In the genomic region with DNA sequence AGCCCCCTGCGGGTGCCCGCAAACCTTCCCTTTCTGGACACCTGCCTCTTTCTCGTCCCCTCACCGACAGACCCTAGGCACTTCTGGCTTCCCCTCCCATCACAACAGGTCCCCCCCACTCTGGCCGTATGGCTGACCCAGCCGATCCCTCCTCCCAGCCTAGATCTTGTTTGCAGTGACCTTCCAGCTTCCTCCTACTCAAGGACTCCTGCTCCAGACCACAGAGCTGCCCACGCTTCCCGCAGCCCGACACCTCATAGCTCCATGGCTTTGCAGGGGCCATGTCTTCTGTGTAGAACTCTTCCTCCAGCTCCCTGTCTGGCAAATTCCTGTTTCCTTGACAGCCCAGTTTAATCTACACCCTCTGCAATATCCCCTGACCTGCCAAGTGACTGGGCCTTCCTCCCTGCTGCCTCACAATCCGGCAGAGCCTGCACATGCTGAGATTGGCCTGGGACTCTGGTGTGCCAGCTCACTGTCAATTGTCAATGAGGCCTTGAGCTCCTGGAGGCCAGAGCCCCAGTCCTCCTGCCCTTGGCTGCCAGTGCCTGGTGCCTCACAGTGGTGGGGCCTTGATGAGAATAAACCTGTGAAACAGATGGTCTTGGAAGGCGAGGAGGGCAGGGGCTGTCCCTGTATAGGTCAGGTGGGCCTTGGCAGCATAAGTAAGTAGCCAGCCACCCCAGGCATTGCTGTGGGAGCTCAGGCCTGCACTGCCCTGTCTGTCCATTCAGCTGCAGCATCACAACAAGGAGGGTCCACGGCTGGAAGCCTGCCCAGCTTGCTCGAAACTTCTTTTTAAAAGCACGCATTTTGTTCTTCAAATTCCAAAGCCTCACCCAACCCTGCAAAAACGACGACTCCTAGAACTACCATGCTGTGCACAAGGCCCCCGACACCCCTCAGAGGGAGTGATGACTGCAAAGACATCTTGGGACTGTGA, we compare ENCODE assay signal across 1 cellular context.
TF ChIP-seq lines count a peak whose summit lies in the region.

No MANE protein-coding gene starts in this region.

TF ChIP-seq in IMR-90, 13 proteins besides CTCF, POLR2A, EP300 and RAD21 (continued from another document):
- TF ChIP-seq FOS (IDR thresholded peaks at IDR 0.05; ENCODE audit: low read depth, low read length) = no peak
- no peak for TF ChIP-seq RFX5 (IDR thresholded peaks at IDR 0.05; ENCODE audit: low read depth, low read length)
- TF ChIP-seq CHD1 (IDR thresholded peaks at IDR 0.05; ENCODE audit: low read depth, low read length) = no peak
- no peak for TF ChIP-seq MAFK (IDR thresholded peaks at IDR 0.05; ENCODE audit: low read depth, low read length)
- TF ChIP-seq BHLHE40 (IDR thresholded peaks at IDR 0.05; ENCODE audit: low read depth, low read length) = no peak
- TF ChIP-seq, protein P1, sequence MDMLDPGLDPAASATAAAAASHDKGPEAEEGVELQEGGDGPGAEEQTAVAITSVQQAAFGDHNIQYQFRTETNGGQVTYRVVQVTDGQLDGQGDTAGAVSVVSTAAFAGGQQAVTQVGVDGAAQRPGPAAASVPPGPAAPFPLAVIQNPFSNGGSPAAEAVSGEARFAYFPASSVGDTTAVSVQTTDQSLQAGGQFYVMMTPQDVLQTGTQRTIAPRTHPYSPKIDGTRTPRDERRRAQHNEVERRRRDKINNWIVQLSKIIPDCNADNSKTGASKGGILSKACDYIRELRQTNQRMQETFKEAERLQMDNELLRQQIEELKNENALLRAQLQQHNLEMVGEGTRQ (IDR thresholded peaks at IDR 0.05; ENCODE audit: low read depth, low read length) = no peak
- no peak for TF ChIP-seq MXI1 (IDR thresholded peaks at IDR 0.05; ENCODE audit: borderline replicate concordance, low read depth, low read length)
- no peak for TF ChIP-seq SMC3 (IDR thresholded peaks at IDR 0.05; ENCODE audit: low read depth, low read length)
- TF ChIP-seq NFE2L2 (IDR thresholded peaks at IDR 0.05; ENCODE audit: low read depth, low read length) = no peak
- no peak for TF ChIP-seq MAZ (IDR thresholded peaks at IDR 0.05; ENCODE audit: borderline replicate concordance, low read depth, low read length)
- TF ChIP-seq RCOR1 (IDR thresholded peaks at IDR 0.05; ENCODE audit: insufficient replicate concordance, low read length) = no peak
- no peak for TF ChIP-seq CEBPB (IDR thresholded peaks at IDR 0.05; ENCODE audit: low read depth, low read length)
